Comparison of ENCODE assay signal across 8 cellular contexts in the genomic region with DNA sequence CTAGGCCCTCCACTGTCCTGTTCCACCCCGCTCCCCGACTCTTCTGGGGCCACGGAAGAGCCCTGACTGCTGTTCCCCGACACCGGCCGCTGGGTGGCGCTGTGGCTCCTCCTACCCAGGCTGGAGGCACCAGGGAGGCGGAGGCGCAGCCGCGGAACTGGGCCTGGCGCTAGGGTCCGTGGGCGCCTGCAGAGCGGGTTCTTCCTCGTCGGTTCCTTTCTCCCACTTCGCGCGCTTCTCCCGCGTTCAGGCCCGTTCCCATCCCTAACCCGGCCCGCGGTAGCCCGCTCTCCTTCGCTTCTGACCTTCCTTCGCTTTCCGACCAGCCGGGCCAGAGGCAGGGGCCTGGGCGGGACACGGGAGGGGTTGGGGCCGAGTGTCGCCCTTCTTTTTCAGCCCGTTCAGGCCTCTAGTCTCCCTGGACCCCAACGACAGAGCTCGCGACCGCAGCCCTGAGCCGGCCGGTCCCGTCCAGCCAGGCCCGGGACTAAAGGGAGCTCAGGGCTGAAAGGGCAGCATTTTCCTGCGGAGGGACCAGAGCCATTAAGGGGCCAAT. TPM values are rescaled to one million over a fixed set of nuclear protein-coding genes. Genes with fewer than 3 reads are reported as not detected.
DNase-seq lines count a peak whose midpoint lies in the region; ATAC-seq, FAIRE-seq and TF ChIP-seq lines count a peak whose summit lies in the region.

No MANE protein-coding gene starts in this region.

- H3K36me3 Mint-ChIP-seq in CD4-positive, alpha-beta memory T cell: no peaks in the 10 kb centered on the region

- no peak overlapping the region for H3K27ac ChIP-seq in CD4-positive, alpha-beta memory T cell (ENCODE audit: low read depth, low read length)

- peak; percentile 40 for ATAC-seq in GM19468 (IDR thresholded peaks at IDR 0.05; ENCODE audit: extremely low read depth, unreplicated experiment)

- DNase-seq in CD4-positive, alpha-beta memory T cell: peak; percentile 51 to 62 (median 56)
- DNase-seq in HuH-7 (ENCODE audit: low spot score) (peak; percentile 36), T47D (ENCODE audit: low read depth in 1 of 2, low spot score in 1 of 2) (peak; percentile 55 to 57), inferior parietal cortex (ENCODE audit: extremely low spot score) (peak; percentile 44), RCC 7860 (ENCODE audit: low spot score) (no peak)
- peak; percentile 45 to 61 for DNase-seq in stimulated activated CD4-positive, alpha-beta T cell treated with anti-CD3 and anti-CD28 coated beads, Interleukin-15, amount 100 ng/mL, for 1 hour (ENCODE audit: low read depth in 1 of 2, low spot score in 1 of 2)

- peaks cover 0 to 3% of the 10 kb centered on the region in 2 donors for H3K27me3 Mint-ChIP-seq in CD4-positive, alpha-beta memory T cell

- no peaks in the 10 kb centered on the region for H3K27me3 ChIP-seq in CD4-positive, alpha-beta memory T cell (ENCODE audit: insufficient read depth, low read length)

- POLR2A ChIA-PET in CD4-positive, alpha-beta memory T cell (lab: Charles Lee; ENCODE audit: partially characterized antibody): no interaction called here

- CTCF ChIA-PET in CD4-positive, alpha-beta memory T cell (lab: Charles Lee; ENCODE audit: partially characterized antibody): interaction anchor here (1.1 to 3.0 kb wide), 5 partner anchors 20 to 559 kb away, joined by 3 to 17 read pairs (median 14); no protein-coding TSS in a partner anchor

- H3K4me3 Mint-ChIP-seq in CD4-positive, alpha-beta memory T cell: peak overlapping the region in 6 of 8 donors; percentile 6 to 74 (median 58)

- peak overlapping the region in 1 of 7 donors; percentile 59 for H3K27ac Mint-ChIP-seq in CD4-positive, alpha-beta memory T cell

- H3K4me1 ChIP-seq in CD4-positive, alpha-beta memory T cell (ENCODE audit: insufficient read depth, low read length): peaks cover 14% of the 10 kb centered on the region

- in situ Hi-C loops in T47D (cut with HindIII; ENCODE audit: low pct_unique_long_range_greater_than_20kb, low sequenced_read_pairs): no loop called here

- H3K36me3 ChIP-seq in CD4-positive, alpha-beta memory T cell (ENCODE audit: insufficient read depth, low read length): no peaks in the 10 kb centered on the region

- H3K4me1 Mint-ChIP-seq in CD4-positive, alpha-beta memory T cell: peaks cover 7 to 13% (median 10%) of the 10 kb centered on the region in 4 donors

- intact Hi-C loops in CD4-positive, alpha-beta memory T cell (cut with micrococcal nuclease): loop anchor here (1.0 to 2.0 kb wide), 3 partner anchors 80 to 594 kb away; no protein-coding TSS in a partner anchor

- peaks cover 0 to 2% (median 0%) of the 10 kb centered on the region in 8 donors for H3K9me3 Mint-ChIP-seq in CD4-positive, alpha-beta memory T cell

- FAIRE-seq in RCC 7860 (lab: Jason Lieb, UNC): no peak

- H3K9me3 ChIP-seq in CD4-positive, alpha-beta memory T cell (ENCODE audit: control insufficient read depth in 1 of 2, low read length in 2 of 2): no peaks in the 10 kb centered on the region

- no peak overlapping the region for H3K4me3 ChIP-seq in CD4-positive, alpha-beta memory T cell (ENCODE audit: low read length in 2 of 2)
- no peak overlapping the region for H3K4me3 ChIP-seq in WI38 (ENCODE audit: low read depth, low read length)

- 0 out of 2 replicates have a peak, but pooled peaks have one; percentile 8 for TF ChIP-seq CTCF in WI38 (IDR thresholded peaks at IDR 0.05; ENCODE audit: low read depth, low read length)

RNA-seq across cellular contexts. Expression of a gene that starts 34.3 kb away (rescaled TPM):
- total RNA-seq in CD4-positive, alpha-beta memory T cell: not detected
- under 1 TPM in 1 of 2 donors, not detected in 1; 0.07 TPM for polyA plus RNA-seq in CD4-positive, alpha-beta memory T cell
